In the genomic region with DNA sequence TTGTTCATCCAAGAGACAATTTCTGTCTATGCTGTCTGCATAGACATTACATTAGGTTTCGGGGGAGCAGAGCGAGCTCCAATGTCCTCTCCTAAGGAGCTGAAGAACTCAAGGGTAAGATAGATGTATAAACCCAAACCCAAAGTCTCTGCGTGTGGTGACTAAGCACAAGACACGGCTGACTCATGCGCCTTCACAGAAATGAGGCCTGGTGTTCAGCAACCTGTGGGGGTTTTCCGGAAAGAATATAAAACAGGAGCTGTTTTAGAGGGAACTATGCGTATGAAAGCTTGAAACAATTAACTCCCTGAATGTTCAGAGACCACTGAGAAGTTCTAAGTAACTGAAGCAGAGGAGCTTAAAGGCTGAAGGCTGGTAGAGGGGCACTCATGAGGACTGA, we compare ENCODE assay signal across 21 cellular contexts.
"Had no signal": no experiment of that assay in that cellular context is flagged by ENCODE, and none has a peak within 500 bp of the region (broad histone marks: within the 10 kb centered on the region; RNA-seq: fewer than 3 reads in every experiment).

No MANE protein-coding gene starts in this region.

- H2AFZ ChIP-seq: neural progenitor cell, parathyroid adenoma had no signal

- H3K4me3 ChIP-seq: mucosa of descending colon, neural progenitor cell, right lobe of liver, spleen, testis, upper lobe of left lung had no signal

- H3K9me3 ChIP-seq: right lobe of liver, spleen, testis, upper lobe of left lung had no signal

- H3K4me2 ChIP-seq: neural progenitor cell had no signal

- DNase-seq: activated CD4-positive, alpha-beta memory T cell treated with anti-CD3 and anti-CD28 coated beads, Interleukin-2, amount 10 ng/mL, durations not matched to agents 7 days and 5 days; activated CD4-positive, alpha-beta T cell treated with anti-CD3 and anti-CD28 coated beads for 36 hours; activated CD8-positive, alpha-beta memory T cell treated with anti-CD3 and anti-CD28 coated beads, Interleukin-2, amount 10 ng/mL, durations not matched to agents 7 days and 5 days; activated naive CD4-positive, alpha-beta T cell treated with Interleukin-2 at 50 U/mL for 16 hours; activated naive CD8-positive, alpha-beta T cell treated with anti-CD3 and anti-CD28 coated beads, Interleukin-2, amount 10 ng/mL, durations not matched to agents 7 days and 5 days; activated T-cell treated with anti-CD3 and anti-CD28 coated beads, Interleukin-2, amount 50 U/mL, for 1 hour; dermis blood vessel endothelial cell; effector memory CD8-positive, alpha-beta T cell; immature natural killer cell; mucosa of descending colon; naive B cell; right lobe of liver; spleen; stimulated activated CD4-positive, alpha-beta T cell treated with anti-CD3 and anti-CD28 coated beads, Interleukin-4, amount 100 ng/mL, for 4 hours; testis had no signal

- H3K36me3 ChIP-seq: neural progenitor cell, right lobe of liver, spleen, upper lobe of left lung had no signal

- H3K27me3 ChIP-seq: neural progenitor cell, right lobe of liver, testis, upper lobe of left lung had no signal

- H3K79me2 ChIP-seq: parathyroid adenoma had no signal

- H3K4me1 ChIP-seq: neural progenitor cell, parathyroid adenoma, right lobe of liver, spleen, testis, upper lobe of left lung had no signal

- H3K9ac ChIP-seq: neural progenitor cell, parathyroid adenoma had no signal

- H3K27ac ChIP-seq: neural progenitor cell, parathyroid adenoma, right lobe of liver, spleen, testis, upper lobe of left lung had no signal

- ATAC-seq: activated CD4-positive, alpha-beta T cell treated with anti-CD3 and anti-CD28 coated beads for 36 hours; activated CD8-positive, alpha-beta memory T cell treated with anti-CD3 and anti-CD28 coated beads, Interleukin-2, amount 10 ng/mL, durations not matched to agents 7 days and 5 days; activated T-helper 17 cell treated with anti-CD3 and anti-CD28 coated beads, Interleukin-2, amount 50 U/mL, for 72 hours; effector memory CD8-positive, alpha-beta T cell; mucosa of descending colon; right lobe of liver; stimulated activated memory B cell treated with anti-CD40 and anti-IgM and Interleukin-4, amounts not matched to agents 10 μg/mL and 1 μg/mL and 100 μg/mL, for 72 hours; WTC11 had no signal
